Comparison of ENCODE assay signal across 8 cellular contexts in genomic region chr16:81493755-81494433, GRCh38. TPM values are rescaled to one million over a fixed set of nuclear protein-coding genes. Genes with fewer than 3 reads are reported as not detected.
DNase-seq lines count a peak whose midpoint lies in the region; TF ChIP-seq lines count a peak whose summit lies in the region.

No MANE protein-coding gene starts in this region.

- peak overlapping the region; percentile 1 for H3K27ac Mint-ChIP-seq in activated T-helper 1 cell treated with anti-CD3 and anti-CD28 coated beads, Interleukin-12 subunit alpha, Interleukin-12 subunit beta, Interleukin-2, Interleukin-4 antibody, amounts not matched to agents 30 ng/mL and 10 ng/mL and 1 ng/mL, durations not matched to agents 14 hours and 24 hours and 36 hours

- intact Hi-C loops in activated T-helper 1 cell treated with anti-CD3 and anti-CD28 coated beads, Interleukin-12 subunit alpha, Interleukin-12 subunit beta, Interleukin-2, Interleukin-4 antibody, amounts not matched to agents 30 ng/mL and 10 ng/mL and 1 ng/mL, durations not matched to agents 14 hours and 24 hours and 36 hours (cut with micrococcal nuclease) = no loop called here

- H3K36me3 Mint-ChIP-seq in activated T-helper 1 cell treated with anti-CD3 and anti-CD28 coated beads, Interleukin-12 subunit alpha, Interleukin-12 subunit beta, Interleukin-2, Interleukin-4 antibody, amounts not matched to agents 30 ng/mL and 10 ng/mL and 1 ng/mL, durations not matched to agents 14 hours and 24 hours and 36 hours (ENCODE audit: low read depth) = peaks cover 2% of the 10 kb centered on the region

- H3K9me3 Mint-ChIP-seq in activated T-helper 1 cell treated with anti-CD3 and anti-CD28 coated beads, Interleukin-12 subunit alpha, Interleukin-12 subunit beta, Interleukin-2, Interleukin-4 antibody, amounts not matched to agents 30 ng/mL and 10 ng/mL and 1 ng/mL, durations not matched to agents 14 hours and 24 hours and 36 hours = no peaks in the 10 kb centered on the region

- H3K27ac ChIP-seq in right atrium auricular region = peak overlapping the region; percentile 58 to 64

- H3K36me3 ChIP-seq in right atrium auricular region = no peaks in the 10 kb centered on the region

- H3K4me1 Mint-ChIP-seq in activated T-helper 1 cell treated with anti-CD3 and anti-CD28 coated beads, Interleukin-12 subunit alpha, Interleukin-12 subunit beta, Interleukin-2, Interleukin-4 antibody, amounts not matched to agents 30 ng/mL and 10 ng/mL and 1 ng/mL, durations not matched to agents 14 hours and 24 hours and 36 hours (ENCODE audit: low read depth) = peaks cover 14% of the 10 kb centered on the region

- H3K27me3 ChIP-seq in right atrium auricular region = no peaks in the 10 kb centered on the region

- H3K4me3 ChIP-seq in right atrium auricular region = no peak overlapping the region

- TF ChIP-seq CTCF in right atrium auricular region (IDR thresholded peaks at IDR 0.05) = no peak

- no peaks in the 10 kb centered on the region for H3K27me3 Mint-ChIP-seq in activated T-helper 1 cell treated with anti-CD3 and anti-CD28 coated beads, Interleukin-12 subunit alpha, Interleukin-12 subunit beta, Interleukin-2, Interleukin-4 antibody, amounts not matched to agents 30 ng/mL and 10 ng/mL and 1 ng/mL, durations not matched to agents 14 hours and 24 hours and 36 hours (ENCODE audit: insufficient read depth)

- peak; percentile 70 for DNase-seq in activated effector memory CD4-positive, alpha-beta T cell treated with anti-CD3 and anti-CD28 coated beads, Interleukin-2, amount 50 U/mL, for 16 hours
- no peak for DNase-seq in activated effector memory CD4-positive, alpha-beta T cell treated with Interleukin-2 at 50 U/mL for 16 hours
- no peak for DNase-seq in activated T-helper 1 cell treated with anti-CD3 and anti-CD28 coated beads, Interleukin-12 subunit alpha, Interleukin-12 subunit beta, Interleukin-2, Interleukin-4 antibody, amounts not matched to agents 30 ng/mL and 10 ng/mL and 1 ng/mL, durations not matched to agents 14 hours and 24 hours and 36 hours (ENCODE audit: low spot score)
- DNase-seq in right atrium auricular region (ENCODE audit: low spot score) (no peak), OCI-M1 (lab: John Stamatoyannopoulos, UW) (no peak), MV-4-11 (lab: John Stamatoyannopoulos, UW) (no peak), germinal center (ENCODE audit: low spot score) (no peak)
- peak; percentile 22 to 32 for DNase-seq in stimulated activated CD4-positive, alpha-beta T cell treated with anti-CD3 and anti-CD28 coated beads, Interleukin-12 subunit alpha, Interleukin-12 subunit beta, amount 100 ng/mL, for 24 hours (ENCODE audit: low read depth in 2 of 2)

- H3K4me3 Mint-ChIP-seq in activated T-helper 1 cell treated with anti-CD3 and anti-CD28 coated beads, Interleukin-12 subunit alpha, Interleukin-12 subunit beta, Interleukin-2, Interleukin-4 antibody, amounts not matched to agents 30 ng/mL and 10 ng/mL and 1 ng/mL, durations not matched to agents 14 hours and 24 hours and 36 hours = no peak overlapping the region

- H3K9me3 ChIP-seq in right atrium auricular region = no peaks in the 10 kb centered on the region

- peaks cover 0 to 74% of the 10 kb centered on the region in 2 donors for H3K4me1 ChIP-seq in right atrium auricular region

RNA-seq across cellular contexts. Expression of gene CMIP, which starts 49.3 kb away (rescaled TPM):
- total RNA-seq in activated T-helper 1 cell treated with anti-CD3 and anti-CD28 coated beads, Interleukin-12 subunit alpha, Interleukin-12 subunit beta, Interleukin-2, Interleukin-4 antibody, amounts not matched to agents 30 ng/mL and 10 ng/mL and 1 ng/mL, durations not matched to agents 14 hours and 24 hours and 36 hours = 45.4 and 45.8 TPM in 2 replicates
- 10 to 100 TPM in 1 of 2 donors, 1 to 10 TPM in 1; 7.7 to 19.2 TPM for total RNA-seq in right atrium auricular region

Comparison
In these comparisons a context has a peak if more than half of its experiments do, and no peak if none do; other contexts are left out.
1. DNase-seq: peak in activated effector memory CD4-positive, alpha-beta T cell treated with anti-CD3 and anti-CD28 coated beads, Interleukin-2, amount 50 U/mL, for 16 hours (single experiment) and stimulated activated CD4-positive, alpha-beta T cell treated with anti-CD3 and anti-CD28 coated beads, Interleukin-12 subunit alpha, Interleukin-12 subunit beta, amount 100 ng/mL, for 24 hours (2 of 2); none in activated effector memory CD4-positive, alpha-beta T cell treated with Interleukin-2 at 50 U/mL for 16 hours (single experiment), activated T-helper 1 cell treated with anti-CD3 and anti-CD28 coated beads, Interleukin-12 subunit alpha, Interleukin-12 subunit beta, Interleukin-2, Interleukin-4 antibody, amounts not matched to agents 30 ng/mL and 10 ng/mL and 1 ng/mL, durations not matched to agents 14 hours and 24 hours and 36 hours (single experiment), right atrium auricular region (single experiment), OCI-M1 (single experiment), MV-4-11 (single experiment) and germinal center (single experiment).